ENCODE assay signal across 8 cellular contexts in genomic region chr15:82849556-82850241, GRCh38. TPM values are rescaled to one million over a fixed set of nuclear protein-coding genes. Genes with fewer than 3 reads are reported as not detected.
DNase-seq lines count a peak whose midpoint lies in the region; ATAC-seq and TF ChIP-seq lines count a peak whose summit lies in the region.

No MANE protein-coding gene starts in this region.

- TF ChIP-seq CTCF in HFF-Myc (IDR thresholded peaks at IDR 0.05; ENCODE audit: low read depth, low read length, missing control alignments) (peak; percentile 64), fibroblast of the aortic adventitia (IDR thresholded peaks at IDR 0.05; ENCODE audit: insufficient read depth, low read length) (peak; percentile 82)

- H3K36me3 ChIP-seq in naive thymus-derived CD4-positive, alpha-beta T cell (ENCODE audit: control insufficient read depth in 2 of 3, insufficient read depth in 3 of 3, low read length in 3 of 3), result no peaks in the 10 kb centered on the region

- H3K4me3 ChIP-seq in HFF-Myc (replicated peaks; ENCODE audit: low read depth, low read length), result no peak overlapping the region
- no peak overlapping the region for H3K4me3 ChIP-seq in fibroblast of the aortic adventitia (ENCODE audit: low read depth, low read length)
- no peak overlapping the region for H3K4me3 ChIP-seq in naive thymus-derived CD4-positive, alpha-beta T cell (ENCODE audit: low read length)

- no peaks in the 10 kb centered on the region for H3K9me3 ChIP-seq in naive thymus-derived CD4-positive, alpha-beta T cell (ENCODE audit: control insufficient read depth in 2 of 3, low read length in 3 of 3)

- peak; percentile 51 for DNase-seq in DMS 273 treated with DMSO at 0.1 percent for 48 hours (lab: John Stamatoyannopoulos, UW)
- DNase-seq in HFF-Myc (ENCODE audit: extremely low read depth, low read depth), result peak; percentile 25
- peak; percentile 67 to 87 for DNase-seq in NCI-H526 (lab: John Stamatoyannopoulos, UW)
- peak; percentile 67 for DNase-seq in activated CD8-positive, alpha-beta memory T cell treated with anti-CD3 and anti-CD28 coated beads, Interleukin-2, amount 50 U/mL, for 48 hours
- DNase-seq in fibroblast of the aortic adventitia (ENCODE audit: low read depth), result peak; percentile 88
- peak; percentile 12 to 53 (median 33) for DNase-seq in naive thymus-derived CD4-positive, alpha-beta T cell
- no peak for DNase-seq in middle frontal gyrus (ENCODE audit: extremely low spot score, low spot score)

- no peaks in the 10 kb centered on the region for H3K9me3 Mint-ChIP-seq in naive thymus-derived CD4-positive, alpha-beta T cell

- H3K4me1 Mint-ChIP-seq in naive thymus-derived CD4-positive, alpha-beta T cell, result peaks cover 12 to 30% (median 21%) of the 10 kb centered on the region in 7 donors

- peaks cover 0 to 5% (median 0%) of the 10 kb centered on the region in 5 donors for H3K36me3 Mint-ChIP-seq in naive thymus-derived CD4-positive, alpha-beta T cell

- no peaks in the 10 kb centered on the region for H3K4me1 ChIP-seq in naive thymus-derived CD4-positive, alpha-beta T cell (ENCODE audit: control insufficient read depth in 2 of 2, insufficient read depth in 2 of 2, low read length in 2 of 2)

- peak; percentile 78 for ATAC-seq in naive thymus-derived CD4-positive, alpha-beta T cell

- no peak overlapping the region for H3K27ac ChIP-seq in naive thymus-derived CD4-positive, alpha-beta T cell (ENCODE audit: low read depth, low read length)
- peak overlapping the region; percentile 60 for H3K27ac ChIP-seq in temporal lobe (ENCODE audit: low read depth, low read length)

- CTCF ChIA-PET in naive thymus-derived CD4-positive, alpha-beta T cell (lab: Charles Lee), result no interaction called here

- H3K27me3 Mint-ChIP-seq in naive thymus-derived CD4-positive, alpha-beta T cell, result peaks cover 0 to 20% (median 0%) of the 10 kb centered on the region in 5 donors

- POLR2A ChIA-PET in naive thymus-derived CD4-positive, alpha-beta T cell (lab: Charles Lee), result no interaction called here

- H3K27me3 ChIP-seq in naive thymus-derived CD4-positive, alpha-beta T cell (ENCODE audit: control insufficient read depth in 2 of 2, insufficient read depth in 2 of 2, low read length in 2 of 2), result no peaks in the 10 kb centered on the region

- H3K4me3 Mint-ChIP-seq in naive thymus-derived CD4-positive, alpha-beta T cell, result no peak overlapping the region

- H3K27ac Mint-ChIP-seq in naive thymus-derived CD4-positive, alpha-beta T cell, result peak overlapping the region in 3 of 9 donors; percentile 36 to 70 (median 56)

- intact Hi-C loops in naive thymus-derived CD4-positive, alpha-beta T cell (cut with micrococcal nuclease), result loop anchor here (1.0 to 5.0 kb wide), 3 partner anchors 138 to 151 kb away; partner anchors contain the start of gene RAMAC (in 1 of the 2)

RNA-seq across cellular contexts. Expression of gene WHAMM, which starts 40.3 kb away (rescaled TPM):
- total RNA-seq in fibroblast of the aortic adventitia (ENCODE audit: low replicate concordance) (4.4 and 6.4 TPM in 2 replicates), temporal lobe (6.6 TPM)
- total RNA-seq in naive thymus-derived CD4-positive, alpha-beta T cell, result 10 to 100 TPM; 14.1 to 72.2 (median 37.1) TPM
- 1 to 10 TPM; 3.5 to 4.5 TPM for polyA plus RNA-seq in naive thymus-derived CD4-positive, alpha-beta T cell

RNA-seq across cellular contexts. Expression of gene FSD2, which starts 43.8 kb away (rescaled TPM):
- total RNA-seq in fibroblast of the aortic adventitia (ENCODE audit: low replicate concordance), result not detected in 2 replicates
- total RNA-seq in naive thymus-derived CD4-positive, alpha-beta T cell, result not detected
- not detected for polyA plus RNA-seq in naive thymus-derived CD4-positive, alpha-beta T cell
- total RNA-seq in temporal lobe, result not detected
